In genomic region chr3:18390024-18390660, GRCh38 we compare ENCODE assay signal across 21 cellular contexts. TPM values are rescaled to one million over a fixed set of nuclear protein-coding genes. Genes with fewer than 3 reads are reported as not detected.
DNase-seq lines count a peak whose midpoint lies in the region; ATAC-seq, FAIRE-seq and TF ChIP-seq lines count a peak whose summit lies in the region.
"Had no signal": no experiment of that assay in that cellular context is flagged by ENCODE, and none has a peak within 500 bp of the region (broad histone marks: within the 10 kb centered on the region; RNA-seq: fewer than 3 reads in every experiment).

No MANE protein-coding gene starts in this region.

- WGBS in SK-N-SH (ENCODE audit: low lambda C conversion rate) = 28% methylated on average over 3 of the region's 3 CpGs
- 38% methylated on average over 3 of the region's 3 CpGs for WGBS in right lobe of liver (ENCODE audit: insufficient coverage, low coverage, low lambda C conversion rate, missing lambda C conversion rate)
- 1% methylated on average over 3 of the region's 3 CpGs for WGBS in HepG2 (ENCODE audit: low lambda C conversion rate)

- H3K9me2 ChIP-seq in SK-N-SH = no peaks in the 10 kb centered on the region

- no peak for TF ChIP-seq CTCF in SK-N-SH (IDR thresholded peaks at IDR 0.05)
- no peak for TF ChIP-seq CTCF in right lobe of liver (IDR thresholded peaks at IDR 0.05)
- no peak for TF ChIP-seq CTCF in HepG2 (CRISPR knock-in tag; IDR thresholded peaks at IDR 0.05)
- no peak for TF ChIP-seq CTCF in right atrium auricular region (IDR thresholded peaks at IDR 0.05)
- TF ChIP-seq CTCF in GM13977 (IDR thresholded peaks at IDR 0.05; ENCODE audit: extremely low read depth, insufficient read depth, missing control alignments) = no peak

- H2AFZ ChIP-seq in SK-N-SH (ENCODE audit: low read depth) (no peak overlapping the region), HepG2 (ENCODE audit: low read length) (no peak overlapping the region)

- H4K20me1 ChIP-seq in SK-N-SH (ENCODE audit: insufficient read depth) (no peaks in the 10 kb centered on the region), HepG2 (ENCODE audit: insufficient read depth, low read length) (no peaks in the 10 kb centered on the region)

- H3K4me1 Mint-ChIP-seq in stimulated activated effector memory CD8-positive, alpha-beta T cell treated with anti-CD3 and anti-CD28 coated beads, Interleukin-12 subunit alpha, Interleukin-12 subunit beta, amount 100 ng/mL, for 72 hours = peaks cover 26% of the 10 kb centered on the region

- FAIRE-seq in HepG2 (lab: Jason Lieb, UNC) = no peak
- FAIRE-seq: D721Med had no signal

- POLR2A ChIA-PET in SK-N-SH (lab: Yijun Ruan, JAX) = no interaction called here
- POLR2A ChIA-PET in HepG2 (lab: Yijun Ruan, JAX) = no interaction called here

- TF ChIP-seq RAD21 in SK-N-SH (IDR thresholded peaks at IDR 0.05; ENCODE audit: low read length) = no peak
- TF ChIP-seq RAD21 in HepG2 (CRISPR knock-in tag; IDR thresholded peaks at IDR 0.05) = no peak

- peaks cover 4% of the 10 kb centered on the region for H3F3A ChIP-seq in SK-N-SH (replicated peaks; ENCODE audit: insufficient read depth)

- intact Hi-C loops in right lobe of liver (cut with DNase I) (no loop called here), HepG2 (cut with micrococcal nuclease; ENCODE audit: unreplicated experiment) (no loop called here)

- TF ChIP-seq POLR2A in right lobe of liver (IDR thresholded peaks at IDR 0.05) (no peak), HepG2 (IDR thresholded peaks at IDR 0.05; ENCODE audit: insufficient read depth in 1 of 2, low read depth in 2 of 2, low read length in 2 of 2) (no peak)

- H3K4me2 ChIP-seq in SK-N-SH = no peak overlapping the region
- no peak overlapping the region for H3K4me2 ChIP-seq in HepG2 (ENCODE audit: low read depth, low read length)
- H3K4me2 ChIP-seq: KMS-11 had no signal

- H3K27ac Mint-ChIP-seq in activated naive CD4-positive, alpha-beta T cell treated with anti-CD3 and anti-CD28 coated beads, Interleukin-2, amount 50 U/mL, for 72 hours = peak overlapping the region; percentile 71 to 92
- peak overlapping the region; percentile 37 for H3K27ac Mint-ChIP-seq in stimulated activated effector memory CD8-positive, alpha-beta T cell treated with anti-CD3 and anti-CD28 coated beads, Interleukin-12 subunit alpha, Interleukin-12 subunit beta, amount 100 ng/mL, for 72 hours

- no peaks in the 10 kb centered on the region for H3K9me3 Mint-ChIP-seq in activated naive CD4-positive, alpha-beta T cell treated with anti-CD3 and anti-CD28 coated beads, Interleukin-2, amount 50 U/mL, for 72 hours
- no peaks in the 10 kb centered on the region for H3K9me3 Mint-ChIP-seq in stimulated activated effector memory CD8-positive, alpha-beta T cell treated with anti-CD3 and anti-CD28 coated beads, Interleukin-12 subunit alpha, Interleukin-12 subunit beta, amount 100 ng/mL, for 72 hours

- H3K9ac ChIP-seq in SK-N-SH = no peak overlapping the region
- no peak overlapping the region for H3K9ac ChIP-seq in HepG2 (ENCODE audit: insufficient read depth, low read depth, low read length)
- H3K9ac ChIP-seq: KMS-11 had no signal

- peaks cover 22 to 71% of the 10 kb centered on the region in 2 donors for H3K36me3 Mint-ChIP-seq in activated naive CD4-positive, alpha-beta T cell treated with anti-CD3 and anti-CD28 coated beads, Interleukin-2, amount 50 U/mL, for 72 hours
- H3K36me3 Mint-ChIP-seq in stimulated activated effector memory CD8-positive, alpha-beta T cell treated with anti-CD3 and anti-CD28 coated beads, Interleukin-12 subunit alpha, Interleukin-12 subunit beta, amount 100 ng/mL, for 72 hours = peaks cover 100% of the 10 kb centered on the region

- CTCF ChIA-PET in SK-N-SH (lab: Yijun Ruan, JAX) = interaction anchor here (0.6 to 2.8 kb wide), 22 partner anchors 8 to 1097 kb away, joined by 3 to 22 read pairs (median 4); no protein-coding TSS in a partner anchor
- CTCF ChIA-PET in HepG2 (lab: Yijun Ruan, JAX; ENCODE audit: low intra/inter-chr PET ratio, low total read pairs) = interaction anchor here (1.6 kb wide), 1 partner anchor 496 kb away, joined by 8 read pairs; no protein-coding TSS in a partner anchor

- DNase-seq in SK-N-SH (peak; percentile 13), right lobe of liver (no peak), HepG2 (ENCODE audit: low spot score) (no peak), right atrium auricular region (ENCODE audit: low spot score) (no peak), GM13977 (ENCODE audit: low spot score) (no peak)
- DNase-seq in activated naive CD4-positive, alpha-beta T cell treated with anti-CD3 and anti-CD28 coated beads, Interleukin-2, amount 50 U/mL, for 72 hours (ENCODE audit: low spot score in 2 of 2) = no peak
- DNase-seq in stimulated activated effector memory CD8-positive, alpha-beta T cell treated with anti-CD3 and anti-CD28 coated beads, Interleukin-12 subunit alpha, Interleukin-12 subunit beta, amount 100 ng/mL, for 72 hours (ENCODE audit: low spot score in 2 of 2) = no peak
- DNase-seq: activated CD4-positive, alpha-beta T cell treated with anti-CD3 and anti-CD28 coated beads, Interleukin-2, amount 50 U/mL, for 48 hours; activated T-cell treated with anti-CD3 and anti-CD28 coated beads, Interleukin-2, amount 50 U/mL, for 48 hours; effector CD8-positive, alpha-beta T cell; erythroblast; mesendoderm; NCI-H1694; NCI-H510A; NK-92 treated with Interleukin-12 subunit alpha and Interleukin-12 subunit beta, amount 100 ng/mL, for 24 hours; upper lobe of left lung had no signal

- in situ Hi-C loops in HepG2 (cut with HindIII; ENCODE audit: extremely low pct_ligation_motif_present, low pct_unique_long_range_greater_than_20kb) = loop anchor here (25.0 kb wide), 1 partner anchor 1128 kb away; no protein-coding TSS in a partner anchor
- in situ Hi-C loops in GM13977 (cut with MboI; ENCODE audit: low pct_unique_long_range_greater_than_20kb, low sequenced_read_pairs, unreplicated experiment) = no loop called here

- H3K36me3 ChIP-seq in SK-N-SH (replicated peaks in 1 of 2; ENCODE audit: control insufficient read depth in 1 of 2, insufficient read depth in 2 of 2, low read length in 1 of 2) = peaks cover 0 to 4% of the 10 kb centered on the region in 2 experiments
- H3K36me3 ChIP-seq in right lobe of liver = peaks cover 0 to 7% (median 2%) of the 10 kb centered on the region in 4 donors
- H3K36me3 ChIP-seq in HepG2 (replicated peaks in 1 of 2; ENCODE audit: control insufficient read depth in 1 of 2, insufficient read depth in 2 of 2, low read length in 2 of 2) = no peaks in the 10 kb centered on the region
- peaks cover 21% of the 10 kb centered on the region for H3K36me3 ChIP-seq in right atrium auricular region

- H3K27ac ChIP-seq in SK-N-SH (ENCODE audit: low read depth in 2 of 2, low read length in 1 of 2) (peak overlapping the region in 1 of 2 experiments; percentile 75; a peak in 2 of 4 replicates), right lobe of liver (no peak overlapping the region), HepG2 (ENCODE audit: extremely low read length, insufficient read depth, low read length) (no peak overlapping the region), right atrium auricular region (no peak overlapping the region)
- H3K27ac ChIP-seq: KMS-11, skin epidermis, upper lobe of left lung had no signal

- H3K4me3 Mint-ChIP-seq in stimulated activated effector memory CD8-positive, alpha-beta T cell treated with anti-CD3 and anti-CD28 coated beads, Interleukin-12 subunit alpha, Interleukin-12 subunit beta, amount 100 ng/mL, for 72 hours = no peak overlapping the region

- no peaks in the 10 kb centered on the region for H3K27me3 ChIP-seq in SK-N-SH (ENCODE audit: insufficient read depth)
- H3K27me3 ChIP-seq in right lobe of liver = no peaks in the 10 kb centered on the region
- 0 out of 5 replicates have a peak, but pooled peaks cover 0 to 4% of the 10 kb centered on the region in 2 experiments for H3K27me3 ChIP-seq in HepG2 (ENCODE audit: control insufficient read depth in 1 of 2, insufficient read depth in 2 of 2, low read length in 2 of 2)
- H3K27me3 ChIP-seq in right atrium auricular region = no peaks in the 10 kb centered on the region
- H3K27me3 ChIP-seq: upper lobe of left lung had no signal

- H3K4me3 ChIP-seq in SK-N-SH (ENCODE audit: low read depth in 2 of 2, low read length in 1 of 2) (no peak overlapping the region), right lobe of liver (no peak overlapping the region), HepG2 (replicated peaks in 1 of 3; ENCODE audit: insufficient read depth in 1 of 3, low read depth in 2 of 3, low read length in 3 of 3) (no peak overlapping the region), right atrium auricular region (no peak overlapping the region)
- H3K4me3 ChIP-seq: HAP-1, skin epidermis, upper lobe of left lung had no signal

- TF ChIP-seq EP300 in SK-N-SH (IDR thresholded peaks at IDR 0.05; ENCODE audit: borderline replicate concordance in 1 of 2, low read depth in 1 of 2, low read length in 1 of 2) (peak in 1 of 2 experiments; percentile 64; a peak in 1 of 4 replicates), HepG2 (IDR thresholded peaks at IDR 0.05; ENCODE audit: low read depth in 2 of 2, low read length in 2 of 2) (no peak), HepG2 (CRISPR knock-in tag; IDR thresholded peaks at IDR 0.05; ENCODE audit: borderline replicate concordance) (no peak)

- H3K4me1 ChIP-seq in SK-N-SH (ENCODE audit: control insufficient read depth in 1 of 2, insufficient read depth in 2 of 2, low read depth in 1 of 2, low read length in 1 of 2) = peaks cover 0 to 16% of the 10 kb centered on the region in 2 experiments; a peak in 2 of 4 replicates
- H3K4me1 ChIP-seq in right lobe of liver = no peaks in the 10 kb centered on the region
- H3K4me1 ChIP-seq in HepG2 (ENCODE audit: insufficient read depth, low read length) = no peaks in the 10 kb centered on the region
- H3K4me1 ChIP-seq in right atrium auricular region = no peaks in the 10 kb centered on the region
- H3K4me1 ChIP-seq: HAP-1, upper lobe of left lung had no signal

- H3K79me2 ChIP-seq in SK-N-SH (ENCODE audit: insufficient read depth) (no peaks in the 10 kb centered on the region), HepG2 (ENCODE audit: insufficient read depth, low read length) (no peaks in the 10 kb centered on the region)

- H3K9me3 ChIP-seq in SK-N-SH (no peaks in the 10 kb centered on the region), right lobe of liver (no peaks in the 10 kb centered on the region), HepG2 (ENCODE audit: low read length) (no peaks in the 10 kb centered on the region), right atrium auricular region (no peaks in the 10 kb centered on the region)
- H3K9me3 ChIP-seq: HAP-1, upper lobe of left lung had no signal

- ATAC-seq in SK-N-SH treated with all-trans-retinoic acid at 6 μM for 48 hours (no peak), right lobe of liver (peak; percentile 39 to 58 (median 54)), HepG2 (no peak)
- ATAC-seq in activated naive CD4-positive, alpha-beta T cell treated with anti-CD3 and anti-CD28 coated beads, Interleukin-2, amount 50 U/mL, for 72 hours = no peak
- no peak for ATAC-seq in stimulated activated effector memory CD8-positive, alpha-beta T cell treated with anti-CD3 and anti-CD28 coated beads, Interleukin-12 subunit alpha, Interleukin-12 subunit beta, amount 100 ng/mL, for 72 hours

- BruUV-seq in HepG2 (replicated peaks; lab: Mats Ljungman, UMichigan) = no TSS peak

RNA-seq across cellular contexts. Expression of gene SATB1, which starts 35.0 kb away (rescaled TPM):
- polyA plus RNA-seq in SK-N-SH (2012; rRNA removed) = 8.5 and 12.6 TPM in 2 replicates
- 8.1 and 9.4 TPM in 2 replicates for polyA plus RNA-seq in SK-N-SH (2012; cell fraction: cytosol; rRNA removed)
- polyA plus RNA-seq in SK-N-SH (2012; cell fraction: nucleus; rRNA removed) = 20.8 and 20.9 TPM in 2 replicates
- total RNA-seq in right lobe of liver = 10 to 100 TPM in 4 of 6 experiments, 1 to 10 TPM in 2; 9.3 to 14.9 (median 12.0) TPM
- not detected in 2 replicates for total RNA-seq in HepG2 (2016; rRNA removed; fragmentation: Illumina TruSeq; extraction: Trizol)
- not detected in 2 replicates for total RNA-seq in HepG2 (2016; cell fraction: cytosol; rRNA removed; fragmentation: Illumina TruSeq; extraction: Trizol; ENCODE audit: low read depth)
- not detected in 2 replicates for total RNA-seq in HepG2 (2016; cell fraction: insoluble cytoplasmic fraction; rRNA removed; fragmentation: Illumina TruSeq; extraction: Trizol)
- not detected in 2 replicates for total RNA-seq in HepG2 (2016; cell fraction: membrane; rRNA removed; fragmentation: Illumina TruSeq; extraction: Trizol)
- not detected in 2 replicates for total RNA-seq in HepG2 (2016; cell fraction: nucleus; rRNA removed; fragmentation: Illumina TruSeq; extraction: Trizol)
- polyA plus RNA-seq in HepG2 (2011; rRNA removed) = 0.03 and 0.14 TPM in 2 replicates
- polyA plus RNA-seq in HepG2 (2011; cell fraction: cytosol; rRNA removed) = 0.08 and 0.10 TPM in 2 replicates
- polyA plus RNA-seq in HepG2 (2011; cell fraction: nucleus; rRNA removed) = 0.10 and 0.21 TPM in 2 replicates
- polyA plus RNA-seq in HepG2 (2012) = 0.11 TPM in 1 of 2 replicates, not detected in the other
- polyA plus RNA-seq in HepG2 (2016; cell fraction: cytosol; fragmentation: Illumina TruSeq; extraction: Trizol; ENCODE audit: low read depth) = not detected in 2 replicates
- polyA plus RNA-seq in HepG2 (2016; cell fraction: insoluble cytoplasmic fraction; fragmentation: Illumina TruSeq; extraction: Trizol; ENCODE audit: low read depth) = not detected in 2 replicates
- polyA plus RNA-seq in HepG2 (2016; cell fraction: membrane; fragmentation: Illumina TruSeq; extraction: Trizol; ENCODE audit: low read depth) = not detected in 2 replicates
- polyA plus RNA-seq in HepG2 (2016; cell fraction: nucleus; fragmentation: Illumina TruSeq; extraction: Trizol; ENCODE audit: insufficient read depth, low read depth) = not detected in 2 replicates
- polyA minus RNA-seq in HepG2 (2011; rRNA and poly(A)+ RNA removed; ENCODE audit: low replicate concordance) = 0.06 and 0.07 TPM in 2 replicates
- polyA minus RNA-seq in HepG2 (2011; cell fraction: cytosol; rRNA and poly(A)+ RNA removed) = not detected in 2 replicates
- polyA minus RNA-seq in HepG2 (2011; cell fraction: nucleus; rRNA and poly(A)+ RNA removed) = 0.39 and 0.75 TPM in 2 replicates
- 100 to 1,000 TPM; 279 to 444 TPM for total RNA-seq in activated naive CD4-positive, alpha-beta T cell treated with anti-CD3 and anti-CD28 coated beads, Interleukin-2, amount 50 U/mL, for 72 hours
- total RNA-seq in right atrium auricular region = 10 to 100 TPM; 41.6 to 45.2 TPM

Comparison
In these comparisons a context has a peak if more than half of its experiments do, and no peak if none do; other contexts are left out.
1. ATAC-seq: peak in right lobe of liver (4 of 4); none in SK-N-SH treated with all-trans-retinoic acid at 6 μM for 48 hours (single experiment), HepG2 (single experiment), activated naive CD4-positive, alpha-beta T cell treated with anti-CD3 and anti-CD28 coated beads, Interleukin-2, amount 50 U/mL, for 72 hours (0 of 2) and stimulated activated effector memory CD8-positive, alpha-beta T cell treated with anti-CD3 and anti-CD28 coated beads, Interleukin-12 subunit alpha, Interleukin-12 subunit beta, amount 100 ng/mL, for 72 hours (single experiment).
2. RNA of gene SATB1, which starts 35.0 kb away (total RNA-seq): 279 to 444 TPM in activated naive CD4-positive, alpha-beta T cell treated with anti-CD3 and anti-CD28 coated beads, Interleukin-2, amount 50 U/mL, for 72 hours, 41.6 to 45.2 TPM in right atrium auricular region and 9.3 to 14.9 TPM in right lobe of liver; not detected in HepG2; every median in the first group is over 4 times any median in the second.